ENCODE assay signal across 8 cellular contexts in genomic region chr5:147576646-147577535, GRCh38.
DNase-seq lines count a peak whose midpoint lies in the region; ATAC-seq and TF ChIP-seq lines count a peak whose summit lies in the region.

No MANE protein-coding gene starts in this region.

- ATAC-seq in HG02623 (IDR thresholded peaks at IDR 0.05; ENCODE audit: unreplicated experiment) (peak; percentile 80), left colon (peak; percentile 65), GM21528 (IDR thresholded peaks at IDR 0.05; ENCODE audit: low FRiP score, unreplicated experiment) (no peak)

- no peak for TF ChIP-seq EP300 in stomach (IDR thresholded peaks at IDR 0.05)

- no peaks in the 10 kb centered on the region for H3K4me1 ChIP-seq in stomach

- no peak for TF ChIP-seq POLR2A in stomach (IDR thresholded peaks at IDR 0.05)

- H3K36me3 Mint-ChIP-seq in brain: peaks cover 5% of the 10 kb centered on the region

- no peak overlapping the region for H3K27ac ChIP-seq in stomach

- no peaks in the 10 kb centered on the region for H3K36me3 ChIP-seq in stomach

- H3K9me3 Mint-ChIP-seq in brain: peaks cover 5 to 14% (median 6%) of the 10 kb centered on the region in 5 experiments

- no peaks in the 10 kb centered on the region for H3K27me3 ChIP-seq in stomach

- DNase-seq in activated T-cell treated with anti-CD3 and anti-CD28 coated beads for 48 hours (ENCODE audit: low read depth) (peak; percentile 25), activated T-cell treated with anti-CD3 and anti-CD28 coated beads for 4 hours (no peak), NOMO-1 treated with DMSO at 0.1 percent for 48 hours (lab: John Stamatoyannopoulos, UW; ENCODE audit: unreplicated experiment) (peak; percentile 17), left colon (peak in 1 of 2 donors; percentile 61), stomach (peak; percentile 54)

- intact Hi-C loops in left colon (cut with DNase I, micrococcal nuclease) (loop anchor here in 1 of 2 donors (5.0 kb wide), 1 partner anchor 350 kb away; no protein-coding TSS in a partner anchor), stomach (cut with DNase I; ENCODE audit: low total_unique reads) (loop anchor here (10.0 kb wide), 1 partner anchor 352 kb away; no protein-coding TSS in a partner anchor)

- no peak overlapping the region for H3K4me3 ChIP-seq in stomach

- H3K4me3 Mint-ChIP-seq in brain: no peak overlapping the region

- peak overlapping the region in 2 of 5 experiments; percentile 37 to 64 for H3K27ac Mint-ChIP-seq in brain

- peaks cover 0 to 9% (median 4%) of the 10 kb centered on the region in 4 donors for H3K9me3 ChIP-seq in stomach

- 39 to 44% (median 41%) methylated on average over 15 of the region's 15 CpGs for WGBS in stomach, 5 donors

- H3K27me3 Mint-ChIP-seq in brain: no peaks in the 10 kb centered on the region

- TF ChIP-seq CTCF in brain (conservative IDR thresholded peaks at IDR 0.05) (peak; percentile 79 to 94), stomach (IDR thresholded peaks at IDR 0.05) (peak in 5 of 7 experiments; percentile 28 to 93 (median 73))

- peaks cover 39% of the 10 kb centered on the region for H3K4me1 Mint-ChIP-seq in brain
